In the genomic region with DNA sequence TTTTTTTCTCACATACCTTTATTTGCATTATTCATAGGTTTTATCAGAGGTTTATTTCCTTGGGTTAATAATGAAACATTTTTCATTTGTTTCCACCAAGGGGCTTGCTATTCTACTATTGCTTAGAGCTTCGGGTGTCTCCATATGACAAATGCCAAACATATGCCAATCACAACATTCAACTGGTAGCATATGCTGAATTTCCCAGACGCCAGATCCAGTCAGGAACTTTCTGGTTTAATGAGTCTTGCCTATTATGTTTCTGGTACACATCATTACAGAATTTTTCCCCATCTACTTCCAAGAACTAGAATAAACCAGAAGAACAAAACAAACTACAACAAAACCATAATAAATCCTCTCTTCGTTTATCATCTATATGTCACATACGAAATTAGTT, we compare ENCODE assay signal across 26 cellular contexts.
"Had no signal": no experiment of that assay in that cellular context is flagged by ENCODE, and none has a peak within 500 bp of the region (broad histone marks: within the 10 kb centered on the region; RNA-seq: fewer than 3 reads in every experiment).

No MANE protein-coding gene starts in this region.

- H3K4me1 ChIP-seq: colonic mucosa, foreskin keratinocyte, heart left ventricle, left lung, lower lobe of right lung had no signal

- H3K27ac ChIP-seq: colonic mucosa, epithelial cell of prostate, esophagus muscularis mucosa, foreskin keratinocyte, gastroesophageal sphincter, heart left ventricle, hepatocyte, left lung, lower lobe of right lung had no signal

- H3K4me3 ChIP-seq: colonic mucosa, esophagus muscularis mucosa, gastroesophageal sphincter, heart left ventricle, hepatocyte, left lung, lower lobe of right lung had no signal

- H3K36me3 ChIP-seq: colonic mucosa, esophagus muscularis mucosa, gastroesophageal sphincter, left lung, lower lobe of right lung had no signal

- H3K27me3 Mint-ChIP-seq: dendritic cell treated with granulocyte-macrophage colony-stimulating factor and Interleukin-4, amounts not matched to agents 40 ng/mL and 50 ng/mL, for 4 days; effector memory CD8-positive, alpha-beta T cell; memory B cell; naive thymus-derived CD4-positive, alpha-beta T cell had no signal

- ATAC-seq: effector memory CD8-positive, alpha-beta T cell; foreskin keratinocyte; gastroesophageal sphincter; heart left ventricle; left cardiac atrium; left lung; left ventricle myocardium superior; lower lobe of right lung; naive thymus-derived CD4-positive, alpha-beta T cell had no signal

- H3K4me3 Mint-ChIP-seq: dendritic cell treated with granulocyte-macrophage colony-stimulating factor and Interleukin-4, amounts not matched to agents 40 ng/mL and 50 ng/mL, for 4 days; effector memory CD8-positive, alpha-beta T cell; endodermal cell; memory B cell; naive thymus-derived CD4-positive, alpha-beta T cell had no signal

- H2AFZ ChIP-seq: hepatocyte had no signal

- H3K9me3 Mint-ChIP-seq: endodermal cell had no signal

- H3K4me2 ChIP-seq: hepatocyte had no signal

- H3K27ac Mint-ChIP-seq: dendritic cell treated with granulocyte-macrophage colony-stimulating factor and Interleukin-4, amounts not matched to agents 40 ng/mL and 50 ng/mL, for 4 days; effector memory CD8-positive, alpha-beta T cell; endodermal cell; memory B cell; naive thymus-derived CD4-positive, alpha-beta T cell had no signal

- H3K9me3 ChIP-seq: colonic mucosa, esophagus muscularis mucosa, gastroesophageal sphincter, heart left ventricle, left lung, lower lobe of right lung had no signal

- H3K79me2 ChIP-seq: hepatocyte had no signal

- FAIRE-seq: endometrium, frontal cortex, islet of Langerhans, keratinocyte had no signal

- DNase-seq: colonic mucosa; cortex of kidney; effector CD8-positive, alpha-beta T cell; effector memory CD8-positive, alpha-beta T cell; endodermal cell; erythroblast; foreskin keratinocyte; heart left ventricle; hypothalamus; left cardiac atrium; left lung; left ventricle myocardium superior; lower lobe of right lung; mesendoderm; midbrain; naive thymus-derived CD4-positive, alpha-beta T cell had no signal

- H3K4me1 Mint-ChIP-seq: memory B cell had no signal

- H3K27me3 ChIP-seq: colonic mucosa, esophagus muscularis mucosa, foreskin keratinocyte, gastroesophageal sphincter, heart left ventricle, hepatocyte, left lung had no signal
